Comparison of ENCODE assay signal across 8 cellular contexts in the genomic region with DNA sequence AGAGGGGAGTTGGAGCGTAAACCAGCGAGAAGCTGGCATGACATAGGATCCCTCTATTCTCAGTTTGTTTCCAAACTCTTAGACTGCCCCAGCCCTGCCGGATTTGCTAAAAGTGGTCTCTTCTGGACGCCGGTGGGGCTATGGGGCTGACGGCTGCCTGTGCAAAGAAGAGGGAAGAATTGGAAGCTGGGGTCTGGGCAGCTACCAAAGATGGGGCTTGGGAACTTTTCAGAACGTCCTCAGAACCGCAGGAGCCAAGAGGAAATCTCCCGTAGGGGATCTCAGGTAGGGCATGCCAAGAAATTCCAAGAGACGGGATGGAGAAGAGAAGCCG. TPM values are rescaled to one million over a fixed set of nuclear protein-coding genes. Genes with fewer than 3 reads are reported as not detected.
DNase-seq lines count a peak whose midpoint lies in the region; ATAC-seq and TF ChIP-seq lines count a peak whose summit lies in the region.
"Not testable (repeated sequence)": the region's sequence is repeated elsewhere in the genome, so short reads cannot be mapped to it uniquely, and the experiment has no call there.

No MANE protein-coding gene starts in this region.

- peak overlapping the region in 2 of 8 donors; percentile 51 to 75 for H3K27ac Mint-ChIP-seq in CD8-positive, alpha-beta memory T cell
- H3K27ac Mint-ChIP-seq in HFFc6; WTC11; osteocyte (ENCODE audit: unreplicated experiment): not testable (repeated sequence)
- peak overlapping the region; percentile 21 for H3K27ac Mint-ChIP-seq in activated T-helper 1 cell treated with anti-CD3 and anti-CD28 coated beads, Interleukin-12 subunit alpha, Interleukin-12 subunit beta, Interleukin-2, Interleukin-4 antibody, amounts not matched to agents 30 ng/mL and 10 ng/mL and 1 ng/mL, durations not matched to agents 14 hours and 24 hours and 36 hours

- WGBS in aorta, 2 donors, result 17 to 18% methylated on average over 9 to 11 of the region's 11 CpGs

- not testable (repeated sequence) for H3K9me3 ChIP-seq in CD8-positive, alpha-beta memory T cell (ENCODE audit: low read length); aorta (ENCODE audit: control insufficient read depth, low read length)

- POLR2A ChIA-PET in CD8-positive, alpha-beta memory T cell (lab: Charles Lee); WTC11 (lab: Charles Lee): not testable (repeated sequence)

- CTCF ChIA-PET in CD8-positive, alpha-beta memory T cell (lab: Charles Lee); WTC11 (lab: Charles Lee): not testable (repeated sequence)

- ATAC-seq in WTC11 (peak; percentile 5), left colon (peak; percentile 4), aorta (ENCODE audit: low FRiP score) (peak; percentile 3)

- not testable (repeated sequence) for H3K36me3 Mint-ChIP-seq in CD8-positive, alpha-beta memory T cell; HFFc6 (ENCODE audit: low read depth); WTC11; activated T-helper 1 cell treated with anti-CD3 and anti-CD28 coated beads, Interleukin-12 subunit alpha, Interleukin-12 subunit beta, Interleukin-2, Interleukin-4 antibody, amounts not matched to agents 30 ng/mL and 10 ng/mL and 1 ng/mL, durations not matched to agents 14 hours and 24 hours and 36 hours (ENCODE audit: low read depth); osteocyte (ENCODE audit: unreplicated experiment)

- peak overlapping the region; percentile 40 to 85 (median 68) for H3K4me3 Mint-ChIP-seq in CD8-positive, alpha-beta memory T cell
- H3K4me3 Mint-ChIP-seq in HFFc6 (peak overlapping the region; percentile 81), WTC11 (peak overlapping the region; percentile 60), osteocyte (ENCODE audit: unreplicated experiment) (peak overlapping the region; percentile 61)
- peak overlapping the region; percentile 68 for H3K4me3 Mint-ChIP-seq in activated T-helper 1 cell treated with anti-CD3 and anti-CD28 coated beads, Interleukin-12 subunit alpha, Interleukin-12 subunit beta, Interleukin-2, Interleukin-4 antibody, amounts not matched to agents 30 ng/mL and 10 ng/mL and 1 ng/mL, durations not matched to agents 14 hours and 24 hours and 36 hours

- H3K4me1 Mint-ChIP-seq in CD8-positive, alpha-beta memory T cell, result peaks cover 20 to 25% (median 21%) of the 10 kb centered on the region in 3 donors
- not testable (repeated sequence) for H3K4me1 Mint-ChIP-seq in HFFc6 (ENCODE audit: low read depth)
- H3K4me1 Mint-ChIP-seq in WTC11 (peaks cover 12% of the 10 kb centered on the region), osteocyte (ENCODE audit: unreplicated experiment) (peaks cover 17% of the 10 kb centered on the region)
- H3K4me1 Mint-ChIP-seq in activated T-helper 1 cell treated with anti-CD3 and anti-CD28 coated beads, Interleukin-12 subunit alpha, Interleukin-12 subunit beta, Interleukin-2, Interleukin-4 antibody, amounts not matched to agents 30 ng/mL and 10 ng/mL and 1 ng/mL, durations not matched to agents 14 hours and 24 hours and 36 hours (ENCODE audit: low read depth), result peaks cover 13% of the 10 kb centered on the region

- not testable (repeated sequence) for H3K4me1 ChIP-seq in CD8-positive, alpha-beta memory T cell (ENCODE audit: insufficient read depth, low read length); aorta (ENCODE audit: control insufficient read depth in 1 of 2, insufficient read depth in 2 of 2, low read length in 2 of 2)

- not testable (repeated sequence) for H3K36me3 ChIP-seq in CD8-positive, alpha-beta memory T cell (ENCODE audit: insufficient read depth, low read length); aorta (ENCODE audit: control insufficient read depth in 1 of 2, insufficient read depth in 2 of 2, low read length in 1 of 2)

- TF ChIP-seq CTCF in HFFc6 (IDR thresholded peaks at IDR 0.05); WTC11 (IDR thresholded peaks at IDR 0.05); coronary artery (IDR thresholded peaks at IDR 0.05); osteocyte (IDR thresholded peaks at IDR 0.05): not testable (repeated sequence)

- H3K4me3 ChIP-seq in CD8-positive, alpha-beta memory T cell (ENCODE audit: low read length); aorta (ENCODE audit: low read length in 2 of 2): not testable (repeated sequence)
- H3K4me3 ChIP-seq in coronary artery, result peak overlapping the region; percentile 73

- intact Hi-C loops in activated T-helper 1 cell treated with anti-CD3 and anti-CD28 coated beads, Interleukin-12 subunit alpha, Interleukin-12 subunit beta, Interleukin-2, Interleukin-4 antibody, amounts not matched to agents 30 ng/mL and 10 ng/mL and 1 ng/mL, durations not matched to agents 14 hours and 24 hours and 36 hours (cut with micrococcal nuclease); left colon (cut with DNase I, micrococcal nuclease); aorta (cut with DNase I): not testable (repeated sequence)

- peaks cover 38 to 40% of the 10 kb centered on the region in 2 donors for H3K27me3 Mint-ChIP-seq in CD8-positive, alpha-beta memory T cell
- H3K27me3 Mint-ChIP-seq in HFFc6 (ENCODE audit: insufficient read depth) (peaks cover 33% of the 10 kb centered on the region), WTC11 (ENCODE audit: low read depth) (peaks cover 89% of the 10 kb centered on the region), osteocyte (ENCODE audit: unreplicated experiment) (peaks cover 44% of the 10 kb centered on the region)
- peaks cover 41% of the 10 kb centered on the region for H3K27me3 Mint-ChIP-seq in activated T-helper 1 cell treated with anti-CD3 and anti-CD28 coated beads, Interleukin-12 subunit alpha, Interleukin-12 subunit beta, Interleukin-2, Interleukin-4 antibody, amounts not matched to agents 30 ng/mL and 10 ng/mL and 1 ng/mL, durations not matched to agents 14 hours and 24 hours and 36 hours (ENCODE audit: insufficient read depth)

- H3K9me3 Mint-ChIP-seq in CD8-positive, alpha-beta memory T cell; HFFc6; WTC11; activated T-helper 1 cell treated with anti-CD3 and anti-CD28 coated beads, Interleukin-12 subunit alpha, Interleukin-12 subunit beta, Interleukin-2, Interleukin-4 antibody, amounts not matched to agents 30 ng/mL and 10 ng/mL and 1 ng/mL, durations not matched to agents 14 hours and 24 hours and 36 hours; osteocyte (ENCODE audit: unreplicated experiment): not testable (repeated sequence)

- H3K27me3 ChIP-seq in CD8-positive, alpha-beta memory T cell (ENCODE audit: insufficient read depth, low read length, poor library complexity, severe bottlenecking), result peaks cover 17% of the 10 kb centered on the region
- H3K27me3 ChIP-seq in aorta (ENCODE audit: control insufficient read depth in 1 of 2, insufficient read depth in 2 of 2, low read length in 1 of 2), result not testable (repeated sequence)

- DNase-seq in CD8-positive, alpha-beta memory T cell; HFFc6; WTC11 (ENCODE audit: low spot score); activated T-helper 1 cell treated with anti-CD3 and anti-CD28 coated beads, Interleukin-12 subunit alpha, Interleukin-12 subunit beta, Interleukin-2, Interleukin-4 antibody, amounts not matched to agents 30 ng/mL and 10 ng/mL and 1 ng/mL, durations not matched to agents 14 hours and 24 hours and 36 hours (ENCODE audit: low spot score); coronary artery (ENCODE audit: low spot score); left colon; osteocyte (ENCODE audit: extremely low spot score, unreplicated experiment); aorta: not testable (repeated sequence)

- not testable (repeated sequence) for H3K27ac ChIP-seq in CD8-positive, alpha-beta memory T cell (ENCODE audit: low read depth, low read length); coronary artery; aorta (ENCODE audit: low read depth in 1 of 2, low read length in 2 of 2)

RNA-seq across cellular contexts. Expression of a gene that starts 3.1 kb away (rescaled TPM):
- total RNA-seq in CD8-positive, alpha-beta memory T cell, result under 1 TPM; 0.20 to 0.22 TPM
- polyA plus RNA-seq in CD8-positive, alpha-beta memory T cell, result not detected
- total RNA-seq in HFFc6 (2021; fragmentation: NEBNext Ultra II Directional; extraction: Animal tissue kit (Norgen Biotek cat#: 25700)), result 1 to 10 TPM in 1 of 6 experiments, under 1 TPM in 5; 0.34 to 1.1 (median 0.39) TPM
- total RNA-seq in WTC11 (2021) (0.13 to 0.25 TPM (median 0.21 TPM) in 3 replicates), left colon (under 1 TPM; 0.24 to 0.39 TPM), osteocyte (0.24 and 0.43 TPM in 2 replicates), aorta (under 1 TPM in 1 of 2 donors, not detected in 1; 0.27 TPM)
- 0.13 and 0.22 TPM in 2 replicates for total RNA-seq in activated T-helper 1 cell treated with anti-CD3 and anti-CD28 coated beads, Interleukin-12 subunit alpha, Interleukin-12 subunit beta, Interleukin-2, Interleukin-4 antibody, amounts not matched to agents 30 ng/mL and 10 ng/mL and 1 ng/mL, durations not matched to agents 14 hours and 24 hours and 36 hours
- polyA plus RNA-seq in aorta, result not detected
